13 cellular contexts compared by ENCODE assay signal in the genomic region with DNA sequence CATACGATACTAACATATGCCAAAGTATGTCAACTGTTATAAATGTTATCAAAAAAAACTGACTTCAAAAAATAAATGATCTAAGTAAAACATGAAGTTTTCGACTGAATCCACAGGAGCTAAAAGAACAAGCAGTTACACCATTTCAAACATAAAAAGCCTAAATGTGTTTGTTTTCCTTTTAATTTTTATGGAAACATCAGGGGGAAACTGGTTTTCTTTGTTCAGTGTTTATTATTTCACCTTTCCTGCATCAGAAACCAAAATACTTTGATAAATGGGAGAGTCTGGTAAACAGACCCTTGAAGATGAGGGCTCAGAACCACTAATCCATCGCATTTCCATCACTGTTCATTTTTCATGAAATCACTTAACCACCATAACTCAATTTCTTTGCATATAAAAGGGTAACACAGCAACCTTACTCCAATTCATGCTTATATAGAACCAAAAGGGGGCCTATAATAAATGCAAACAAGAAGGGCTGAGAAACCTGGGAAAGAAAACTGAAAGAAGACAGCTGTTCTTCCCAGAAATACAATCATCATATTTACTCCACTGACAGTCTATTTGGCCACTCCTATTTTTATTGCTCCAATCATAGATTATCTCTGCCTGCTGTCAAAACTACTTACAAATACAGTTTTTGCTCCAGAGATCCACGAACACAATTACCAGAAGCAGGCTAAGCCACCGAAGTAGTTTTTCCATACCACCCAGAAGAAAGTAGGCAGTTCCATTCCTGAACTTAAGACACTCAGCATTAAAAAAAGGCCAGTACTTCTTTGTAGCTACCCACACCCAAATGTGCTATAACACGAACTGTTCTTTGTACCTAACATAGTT. TPM values are rescaled to one million over a fixed set of nuclear protein-coding genes. Genes with fewer than 3 reads are reported as not detected.
DNase-seq lines count a peak whose midpoint lies in the region; ATAC-seq, FAIRE-seq and TF ChIP-seq lines count a peak whose summit lies in the region.
"Had no signal": no experiment of that assay in that cellular context is flagged by ENCODE, and none has a peak within 500 bp of the region (broad histone marks: within the 10 kb centered on the region; RNA-seq: fewer than 3 reads in every experiment).

No MANE protein-coding gene starts in this region.

- TF ChIP-seq POLR2A in Peyer's patch (IDR thresholded peaks at IDR 0.05), result peak in 1 of 2 donors; percentile 22

- no peak for FAIRE-seq in urothelium cell line (lab: Jason Lieb, UNC)
- FAIRE-seq: frontal cortex had no signal

- peak overlapping the region in 3 of 4 donors; percentile 63 to 74 (median 71) for H3K27ac ChIP-seq in Peyer's patch
- peak overlapping the region; percentile 43 for H3K27ac ChIP-seq in parathyroid adenoma

- peak; percentile 36 for DNase-seq in GM03348 (ENCODE audit: low spot score)
- DNase-seq in Peyer's patch, result no peak
- peak; percentile 67 for DNase-seq in epithelial cell of esophagus (ENCODE audit: low read depth)
- DNase-seq in urothelium cell line (ENCODE audit: low spot score), result no peak
- DNase-seq in posterior vena cava (ENCODE audit: low spot score), result no peak
- DNase-seq in activated CD4-positive, alpha-beta T cell treated with anti-CD3 and anti-CD28 coated beads for 4 hours, result no peak
- DNase-seq: activated CD4-positive, alpha-beta T cell treated with anti-CD3 and anti-CD28 coated beads, Interleukin-2, amount 50 U/mL, for 4 hours; activated naive CD8-positive, alpha-beta T cell treated with anti-CD3 and anti-CD28 coated beads, Interleukin-2, amount 50 U/mL, for 24 hours; NCI-H187 had no signal

- H3K4me1 ChIP-seq in Peyer's patch (peaks cover 0 to 26% (median 3%) of the 10 kb centered on the region in 4 donors), parathyroid adenoma (no peaks in the 10 kb centered on the region)

- TF ChIP-seq CTCF in Peyer's patch (IDR thresholded peaks at IDR 0.05) (no peak), epithelial cell of esophagus (IDR thresholded peaks at IDR 0.05; ENCODE audit: insufficient read depth, low read depth, low read length, missing control alignments) (no peak), parathyroid adenoma (IDR thresholded peaks at IDR 0.05) (no peak)

- peak overlapping the region; percentile 52 for H2AFZ ChIP-seq in parathyroid adenoma

- no peak overlapping the region for H3K9ac ChIP-seq in parathyroid adenoma
- H3K9ac ChIP-seq: BLaER1 treated with 17β-estradiol and CSF1 and Interleukin-3, amounts not matched to agents 10 nM and 100 nM had no signal

- no peaks in the 10 kb centered on the region for H3K79me2 ChIP-seq in parathyroid adenoma

- no peak for ATAC-seq in GM19463 (IDR thresholded peaks at IDR 0.05; ENCODE audit: unreplicated experiment)
- ATAC-seq: activated naive CD8-positive, alpha-beta T cell treated with anti-CD3 and anti-CD28 coated beads, Interleukin-2, amount 50 U/mL, for 24 hours had no signal

- peak overlapping the region; percentile 25 for H3K4me2 ChIP-seq in parathyroid adenoma (ENCODE audit: low read length)

- intact Hi-C loops in posterior vena cava (cut with DNase I), result loop anchor here in 1 of 2 donors (10.0 kb wide), 1 partner anchor 76 kb away; no protein-coding TSS in a partner anchor

- H3K36me3 ChIP-seq in Peyer's patch, result no peaks in the 10 kb centered on the region
- H3K36me3 ChIP-seq in parathyroid adenoma (ENCODE audit: control insufficient read depth, insufficient read depth, low read length), result no peaks in the 10 kb centered on the region

- H3K4me3 ChIP-seq in Peyer's patch (peak overlapping the region in 2 of 4 donors; percentile 21 to 30), epithelial cell of esophagus (ENCODE audit: low read length) (peak overlapping the region; percentile 23), parathyroid adenoma (ENCODE audit: low read depth, low read length) (no peak overlapping the region)
- H3K4me3 ChIP-seq: BLaER1 treated with 17β-estradiol and CSF1 and Interleukin-3, amounts not matched to agents 10 nM and 100 nM had no signal

- no peaks in the 10 kb centered on the region for H3K9me3 ChIP-seq in Peyer's patch
- H3K9me3 ChIP-seq in parathyroid adenoma (ENCODE audit: control insufficient read depth, low read length), result no peaks in the 10 kb centered on the region

- no peaks in the 10 kb centered on the region for H3K27me3 ChIP-seq in Peyer's patch
- no peaks in the 10 kb centered on the region for H3K27me3 ChIP-seq in parathyroid adenoma (ENCODE audit: control insufficient read depth, insufficient read depth, low read length)
- H3K27me3 ChIP-seq: BLaER1 treated with 17β-estradiol and CSF1 and Interleukin-3, amounts not matched to agents 10 nM and 100 nM had no signal

RNA-seq across cellular contexts. Expression of a gene that starts 16.9 kb away (rescaled TPM):
- total RNA-seq in Peyer's patch, result 10 to 100 TPM; 14.9 to 24.3 (median 22.4) TPM
- total RNA-seq in posterior vena cava, result 10 to 100 TPM in 1 of 2 donors, 1 to 10 TPM in 1; 7.4 to 11.4 TPM

RNA-seq across cellular contexts. Expression of a gene that starts 17.3 kb away (rescaled TPM):
- total RNA-seq in Peyer's patch, result 100 to 1,000 TPM in 2 of 4 donors, 10 to 100 TPM in 2; 76.5 to 121 (median 95.2) TPM
- total RNA-seq in posterior vena cava, result 10 to 100 TPM; 58.7 to 76.6 TPM

Comparison
In these comparisons a context has a peak if more than half of its experiments do, and no peak if none do; other contexts are left out.
1. DNase-seq: peak in GM03348 (single experiment) and epithelial cell of esophagus (single experiment); none in Peyer's patch (0 of 3), urothelium cell line (single experiment), posterior vena cava (single experiment) and activated CD4-positive, alpha-beta T cell treated with anti-CD3 and anti-CD28 coated beads for 4 hours (0 of 2).